In the genomic region with DNA sequence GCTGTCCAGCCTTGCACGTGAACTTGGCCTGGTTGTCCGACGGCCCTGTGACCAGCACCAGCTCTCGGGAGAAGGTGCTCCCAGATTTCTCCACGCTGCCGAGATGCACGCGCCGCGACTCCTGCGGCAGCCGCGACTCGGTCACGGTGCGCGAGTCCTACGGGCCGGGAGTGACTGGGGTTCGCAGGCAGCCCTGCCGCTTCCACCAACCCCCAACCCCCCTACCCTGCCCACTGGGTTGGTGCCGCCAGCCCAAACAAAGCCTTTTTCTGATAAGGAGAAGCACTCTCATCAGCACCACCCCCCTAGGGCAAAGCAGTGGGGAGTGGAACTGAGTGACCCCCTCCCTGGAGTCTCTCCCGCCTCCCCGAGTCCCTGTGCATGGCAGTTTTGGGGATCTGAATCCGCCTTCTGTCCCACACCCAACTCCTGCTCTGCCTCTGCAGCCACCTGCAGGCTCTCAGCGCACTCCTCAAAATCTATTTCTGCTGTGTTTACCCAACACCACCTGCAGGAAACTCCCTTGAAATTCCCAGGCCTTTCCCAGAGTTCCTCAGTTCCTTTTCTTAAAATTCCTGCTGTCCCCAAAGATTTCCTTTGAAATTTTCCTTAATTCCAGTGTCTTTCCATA, we compare ENCODE assay signal across 1 cellular context.
TF ChIP-seq lines count a peak whose summit lies in the region.

No MANE protein-coding gene starts in this region.

TF ChIP-seq in HepG2, 621 proteins besides CTCF, POLR2A, EP300 and RAD21 (continued from another document):
- TF ChIP-seq, protein P1, sequence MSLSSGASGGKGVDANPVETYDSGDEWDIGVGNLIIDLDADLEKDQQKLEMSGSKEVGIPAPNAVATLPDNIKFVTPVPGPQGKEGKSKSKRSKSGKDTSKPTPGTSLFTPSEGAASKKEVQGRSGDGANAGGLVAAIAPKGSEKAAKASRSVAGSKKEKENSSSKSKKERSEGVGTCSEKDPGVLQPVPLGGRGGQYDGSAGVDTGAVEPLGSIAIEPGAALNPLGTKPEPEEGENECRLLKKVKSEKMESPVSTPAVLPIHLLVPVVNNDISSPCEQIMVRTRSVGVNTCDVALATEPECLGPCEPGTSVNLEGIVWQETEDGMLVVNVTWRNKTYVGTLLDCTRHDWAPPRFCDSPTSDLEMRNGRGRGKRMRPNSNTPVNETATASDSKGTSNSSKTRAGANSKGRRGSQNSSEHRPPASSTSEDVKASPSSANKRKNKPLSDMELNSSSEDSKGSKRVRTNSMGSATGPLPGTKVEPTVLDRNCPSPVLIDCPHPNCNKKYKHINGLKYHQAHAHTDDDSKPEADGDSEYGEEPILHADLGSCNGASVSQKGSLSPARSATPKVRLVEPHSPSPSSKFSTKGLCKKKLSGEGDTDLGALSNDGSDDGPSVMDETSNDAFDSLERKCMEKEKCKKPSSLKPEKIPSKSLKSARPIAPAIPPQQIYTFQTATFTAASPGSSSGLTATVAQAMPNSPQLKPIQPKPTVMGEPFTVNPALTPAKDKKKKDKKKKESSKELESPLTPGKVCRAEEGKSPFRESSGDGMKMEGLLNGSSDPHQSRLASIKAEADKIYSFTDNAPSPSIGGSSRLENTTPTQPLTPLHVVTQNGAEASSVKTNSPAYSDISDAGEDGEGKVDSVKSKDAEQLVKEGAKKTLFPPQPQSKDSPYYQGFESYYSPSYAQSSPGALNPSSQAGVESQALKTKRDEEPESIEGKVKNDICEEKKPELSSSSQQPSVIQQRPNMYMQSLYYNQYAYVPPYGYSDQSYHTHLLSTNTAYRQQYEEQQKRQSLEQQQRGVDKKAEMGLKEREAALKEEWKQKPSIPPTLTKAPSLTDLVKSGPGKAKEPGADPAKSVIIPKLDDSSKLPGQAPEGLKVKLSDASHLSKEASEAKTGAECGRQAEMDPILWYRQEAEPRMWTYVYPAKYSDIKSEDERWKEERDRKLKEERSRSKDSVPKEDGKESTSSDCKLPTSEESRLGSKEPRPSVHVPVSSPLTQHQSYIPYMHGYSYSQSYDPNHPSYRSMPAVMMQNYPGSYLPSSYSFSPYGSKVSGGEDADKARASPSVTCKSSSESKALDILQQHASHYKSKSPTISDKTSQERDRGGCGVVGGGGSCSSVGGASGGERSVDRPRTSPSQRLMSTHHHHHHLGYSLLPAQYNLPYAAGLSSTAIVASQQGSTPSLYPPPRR (CRISPR knock-in tag; IDR thresholded peaks at IDR 0.05; ENCODE audit: borderline replicate concordance), result 0 out of 2 replicates have a peak, but pooled peaks have one; percentile 7
- no peak for TF ChIP-seq CHCHD3 (CRISPR knock-in tag; IDR thresholded peaks at IDR 0.05)
